Comparison of ENCODE assay signal across 10 cellular contexts in the genomic region with DNA sequence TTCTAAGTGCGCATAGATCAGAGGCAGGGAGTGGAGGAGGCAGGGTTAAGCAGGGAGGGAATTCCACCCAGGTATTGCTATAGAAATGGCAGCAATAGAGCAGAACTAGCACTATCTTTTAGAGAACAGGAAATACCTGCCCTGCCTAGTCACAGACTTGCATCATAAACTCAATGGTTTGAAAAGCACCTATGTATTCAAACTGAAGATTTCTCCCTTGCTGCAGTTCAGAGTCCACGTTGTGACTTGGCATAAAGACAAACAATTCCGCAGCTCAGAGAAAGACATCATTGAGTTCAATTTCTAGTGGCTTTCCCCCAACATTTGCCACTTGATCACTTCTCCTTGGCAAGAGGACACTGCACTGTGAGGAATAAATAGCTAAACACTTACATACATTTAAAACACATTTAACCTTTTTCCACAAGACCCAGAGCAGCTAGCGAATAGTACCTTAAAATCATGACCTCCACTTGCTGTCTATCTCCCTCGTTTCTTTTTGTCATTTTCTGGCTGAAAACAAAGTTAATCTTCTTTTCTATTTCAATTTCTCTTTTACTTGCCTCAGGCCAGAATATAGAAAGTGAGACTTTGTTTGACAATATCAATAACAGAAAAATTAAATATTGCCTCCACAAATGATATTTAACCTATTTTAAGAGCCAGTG. TPM values are rescaled to one million over a fixed set of nuclear protein-coding genes. Genes with fewer than 3 reads are reported as not detected.
DNase-seq lines count a peak whose midpoint lies in the region; ATAC-seq and TF ChIP-seq lines count a peak whose summit lies in the region.
"Had no signal": no experiment of that assay in that cellular context is flagged by ENCODE, and none has a peak within 500 bp of the region (broad histone marks: within the 10 kb centered on the region; RNA-seq: fewer than 3 reads in every experiment).

No MANE protein-coding gene starts in this region.

- peaks cover 2% of the 10 kb centered on the region for H3K4me1 ChIP-seq in right cardiac atrium (ENCODE audit: control insufficient read depth, insufficient read depth, low read length)
- H3K4me1 ChIP-seq in right atrium auricular region = peaks cover 0 to 10% of the 10 kb centered on the region in 2 donors
- H3K4me1 ChIP-seq: BLaER1 treated with 17β-estradiol and CSF1 and Interleukin-3, amounts not matched to agents 10 nM and 100 nM had no signal

- H3K4me3 Mint-ChIP-seq in activated naive CD8-positive, alpha-beta T cell treated with anti-CD3 and anti-CD28 coated beads, Interleukin-2, amount 50 U/mL, for 24 hours = no peak overlapping the region

- H3K27me3 ChIP-seq in right cardiac atrium (ENCODE audit: control insufficient read depth, insufficient read depth) = no peaks in the 10 kb centered on the region
- no peaks in the 10 kb centered on the region for H3K27me3 ChIP-seq in right atrium auricular region
- H3K27me3 ChIP-seq: BLaER1 treated with 17β-estradiol and CSF1 and Interleukin-3, amounts not matched to agents 10 nM and 100 nM; neutrophil had no signal

- H3K9me3 Mint-ChIP-seq in activated naive CD8-positive, alpha-beta T cell treated with anti-CD3 and anti-CD28 coated beads, Interleukin-2, amount 50 U/mL, for 24 hours = no peaks in the 10 kb centered on the region

- H3K27ac ChIP-seq in right cardiac atrium (ENCODE audit: low read length) = peak overlapping the region; percentile 25
- peak overlapping the region in 1 of 2 donors; percentile 39 for H3K27ac ChIP-seq in right atrium auricular region
- H3K27ac ChIP-seq in cingulate gyrus (ENCODE audit: low read depth, low read length) = peak overlapping the region; percentile 24
- H3K27ac ChIP-seq: BLaER1 treated with 17β-estradiol and CSF1 and Interleukin-3, amounts not matched to agents 10 nM and 100 nM; neutrophil had no signal

- H3K9me3 ChIP-seq in right cardiac atrium (ENCODE audit: control insufficient read depth, low read length) (no peaks in the 10 kb centered on the region), right atrium auricular region (no peaks in the 10 kb centered on the region)
- H3K9me3 ChIP-seq: BLaER1 treated with 17β-estradiol and CSF1 and Interleukin-3, amounts not matched to agents 10 nM and 100 nM; neutrophil had no signal

- DNase-seq in right cardiac atrium = no peak
- no peak for DNase-seq in right atrium auricular region (ENCODE audit: low spot score)
- peak; percentile 38 for DNase-seq in putamen (ENCODE audit: low spot score)
- DNase-seq in activated CD8-positive, alpha-beta memory T cell treated with anti-CD3 and anti-CD28 coated beads, Interleukin-2, amount 50 U/mL, for 4 hours = no peak
- DNase-seq in RPMI8226 = no peak
- DNase-seq in activated naive CD8-positive, alpha-beta T cell treated with anti-CD3 and anti-CD28 coated beads, Interleukin-2, amount 50 U/mL, for 24 hours = no peak

- H3K4me3 ChIP-seq in right cardiac atrium (ENCODE audit: low read length) (no peak overlapping the region), right atrium auricular region (no peak overlapping the region)
- H3K4me3 ChIP-seq: BLaER1 treated with 17β-estradiol and CSF1 and Interleukin-3, amounts not matched to agents 10 nM and 100 nM had no signal

- no peak for TF ChIP-seq CTCF in right atrium auricular region (IDR thresholded peaks at IDR 0.05)

- H3K4me1 Mint-ChIP-seq in activated naive CD8-positive, alpha-beta T cell treated with anti-CD3 and anti-CD28 coated beads, Interleukin-2, amount 50 U/mL, for 24 hours = no peaks in the 10 kb centered on the region

- H3K36me3 Mint-ChIP-seq in activated naive CD8-positive, alpha-beta T cell treated with anti-CD3 and anti-CD28 coated beads, Interleukin-2, amount 50 U/mL, for 24 hours (ENCODE audit: low read depth) = no peaks in the 10 kb centered on the region

- ATAC-seq in right cardiac atrium = peak in 1 of 2 donors; percentile 71
- peak; percentile 49 for ATAC-seq in HG03457 (IDR thresholded peaks at IDR 0.05; ENCODE audit: unreplicated experiment)
- no peak for ATAC-seq in activated naive CD8-positive, alpha-beta T cell treated with anti-CD3 and anti-CD28 coated beads, Interleukin-2, amount 50 U/mL, for 24 hours

- H3K27ac Mint-ChIP-seq in activated naive CD8-positive, alpha-beta T cell treated with anti-CD3 and anti-CD28 coated beads, Interleukin-2, amount 50 U/mL, for 24 hours = no peak overlapping the region

- no peaks in the 10 kb centered on the region for H3K27me3 Mint-ChIP-seq in activated naive CD8-positive, alpha-beta T cell treated with anti-CD3 and anti-CD28 coated beads, Interleukin-2, amount 50 U/mL, for 24 hours

- WGBS in right cardiac atrium = 47% methylated on average over 5 of the region's 5 CpGs

- no peaks in the 10 kb centered on the region for H3K36me3 ChIP-seq in right atrium auricular region
- H3K36me3 ChIP-seq: BLaER1 treated with 17β-estradiol and CSF1 and Interleukin-3, amounts not matched to agents 10 nM and 100 nM; neutrophil had no signal

- intact Hi-C loops in right cardiac atrium (cut with DNase I) = loop anchor here in 1 of 4 donors (10.0 kb wide), 1 partner anchor 295 kb away; no protein-coding TSS in a partner anchor

RNA-seq across cellular contexts. Expression of a gene that starts 42.4 kb away (rescaled TPM):
- 1 to 10 TPM; 4.1 to 7.3 (median 6.7) TPM for total RNA-seq in right cardiac atrium
- 2.1 TPM for polyA plus RNA-seq in right cardiac atrium
- 1 to 10 TPM; 1.5 to 5.0 TPM for total RNA-seq in right atrium auricular region
